8 cellular contexts compared by ENCODE assay signal in genomic region chr7:103075337-103075918, GRCh38. TPM values are rescaled to one million over a fixed set of nuclear protein-coding genes. Genes with fewer than 3 reads are reported as not detected.
DNase-seq lines count a peak whose midpoint lies in the region; ATAC-seq and TF ChIP-seq lines count a peak whose summit lies in the region.

No MANE protein-coding gene starts in this region.

- CTCF ChIA-PET in T-cell (lab: Charles Lee) = interaction anchor here (0.8 to 4.1 kb wide), 13 partner anchors 9 to 1953 kb away, joined by 3 to 21 read pairs (median 4); partner anchors contain the start of genes FAM185A (in 1 of the 2) and NAPEPLD (in 1 of the 2)

- H3K79me2 ChIP-seq in KMS-11 (ENCODE audit: insufficient read depth, low read depth) = peaks cover 35% of the 10 kb centered on the region

- no peaks in the 10 kb centered on the region for H4K20me1 ChIP-seq in KMS-11 (ENCODE audit: insufficient read depth)

- no peak for TF ChIP-seq POLR2A in uterus (IDR thresholded peaks at IDR 0.05)

- H3K27ac ChIP-seq in KMS-11 = peak overlapping the region; percentile 73
- peak overlapping the region; percentile 65 for H3K27ac ChIP-seq in right cardiac atrium (ENCODE audit: low read length)
- peak overlapping the region; percentile 74 to 94 for H3K27ac ChIP-seq in uterus

- ATAC-seq in GM21737 (IDR thresholded peaks at IDR 0.05; ENCODE audit: unreplicated experiment) (peak; percentile 44), T-cell (replicated peaks in 1 of 4) (peak; percentile 65), right cardiac atrium (peak; percentile 24)

- H3K27me3 Mint-ChIP-seq in T-cell = no peaks in the 10 kb centered on the region

- H3K4me1 ChIP-seq in KMS-11 (ENCODE audit: low read depth, poor library complexity, severe bottlenecking) (peaks cover 24% of the 10 kb centered on the region), right cardiac atrium (ENCODE audit: control insufficient read depth, insufficient read depth, low read length) (no peaks in the 10 kb centered on the region), uterus (no peaks in the 10 kb centered on the region)

- H3K36me3 Mint-ChIP-seq in T-cell = peaks cover 3% of the 10 kb centered on the region

- DNase-seq in EH (ENCODE audit: low read depth) (peak; percentile 55), T-cell (peak in 31 of 34 experiments; percentile 47 to 76 (median 61)), anterior cingulate cortex (lab: John Stamatoyannopoulos, UW) (peak in 32 of 58 donors; percentile 6 to 77 (median 44)), right cardiac atrium (peak; percentile 55 to 82 (median 80)), renal cortical epithelial cell (ENCODE audit: low read depth) (peak; percentile 38), uterus (peak in 1 of 2 donors; percentile 45)

- peaks cover 42 to 48% (median 44%) of the 10 kb centered on the region in 3 donors for H3K4me1 Mint-ChIP-seq in T-cell

- H3K9ac ChIP-seq in KMS-11 = peak overlapping the region; percentile 75

- H3K4me2 ChIP-seq in KMS-11 = peak overlapping the region; percentile 84

- H3K4me3 ChIP-seq in KMS-11 (IDR thresholded peaks at IDR 0.05; ENCODE audit: insufficient read depth, low read depth, low read length) (peak overlapping the region; percentile 16), right cardiac atrium (ENCODE audit: low read length) (peak overlapping the region; percentile 75), uterus (peak overlapping the region; percentile 63 to 88)

- TF ChIP-seq CTCF in KMS-11 (conservative IDR thresholded peaks at IDR 0.05; ENCODE audit: low read depth, low read length) (no peak), uterus (IDR thresholded peaks at IDR 0.05) (no peak)

- no peaks in the 10 kb centered on the region for H3K36me3 ChIP-seq in KMS-11 (ENCODE audit: insufficient read depth)
- no peaks in the 10 kb centered on the region for H3K36me3 ChIP-seq in uterus

- H3K4me3 Mint-ChIP-seq in T-cell = peak overlapping the region; percentile 95 to 96 (median 95)

- H2AFZ ChIP-seq in KMS-11 (ENCODE audit: low read depth) = peak overlapping the region; percentile 100

- whole genome bisulfite sequencing in right cardiac atrium = 2% methylated on average over 36 of the region's 36 CpGs

- no peaks in the 10 kb centered on the region for H3K9me3 Mint-ChIP-seq in T-cell

- H3K9me3 ChIP-seq in right cardiac atrium (ENCODE audit: control insufficient read depth, low read length) (no peaks in the 10 kb centered on the region), uterus (no peaks in the 10 kb centered on the region)

- intact Hi-C loops in right cardiac atrium (cut with DNase I) = no loop called here
- intact Hi-C loops in uterus (cut with DNase I; ENCODE audit: low total_unique reads) = loop anchor here (10.0 kb wide), 1 partner anchor 69 kb away; the partner anchor contains the start of gene NAPEPLD

- POLR2A ChIA-PET in T-cell (lab: Charles Lee) = interaction anchor here (0.6 to 1.2 kb wide), 4 partner anchors 10 to 74 kb away, joined by 3 to 15 read pairs (median 4); partner anchors contain the start of gene NAPEPLD (in 1 of the 2)

- H3K27me3 ChIP-seq in KMS-11 (ENCODE audit: insufficient read depth, low read depth) (no peaks in the 10 kb centered on the region), right cardiac atrium (ENCODE audit: control insufficient read depth, insufficient read depth) (no peaks in the 10 kb centered on the region), uterus (no peaks in the 10 kb centered on the region)

- H3K27ac Mint-ChIP-seq in T-cell = peak overlapping the region; percentile 91 to 92

RNA-seq across cellular contexts. Expression of gene ARMC10, which starts 0.5 kb away (rescaled TPM):
- total RNA-seq in T-cell = 10 to 100 TPM; 16.1 to 24.8 (median 22.8) TPM
- total RNA-seq in right cardiac atrium = 10 to 100 TPM; 18.7 to 23.8 (median 21.2) TPM
- polyA plus RNA-seq in right cardiac atrium = 14.7 TPM
- 53.7 and 67.9 TPM in 2 replicates for total RNA-seq in renal cortical epithelial cell
- 10 to 100 TPM; 47.0 to 66.1 (median 57.2) TPM for total RNA-seq in uterus

RNA-seq across cellular contexts. Expression of gene FBXL13, which starts 0.8 kb away (rescaled TPM):
- total RNA-seq in T-cell (1 to 10 TPM; 1.3 to 2.7 (median 1.4) TPM), right cardiac atrium (1 to 10 TPM in 1 of 4 donors, under 1 TPM in 3; 0.34 to 1.3 (median 0.68) TPM), renal cortical epithelial cell (3.5 and 4.3 TPM in 2 replicates), uterus (10 to 100 TPM in 1 of 4 donors, 1 to 10 TPM in 3; 1.2 to 12.9 (median 5.5) TPM)
- polyA plus RNA-seq in right cardiac atrium = 0.07 TPM

Comparison
In these comparisons a context has a peak if more than half of its experiments do, and no peak if none do; other contexts are left out.
1. H3K4me3 ChIP-seq: peak in every context shown above with its lines; median percentile 76 in uterus; 75 in right cardiac atrium; 16 in KMS-11.